8 cellular contexts compared by ENCODE assay signal in the genomic region with DNA sequence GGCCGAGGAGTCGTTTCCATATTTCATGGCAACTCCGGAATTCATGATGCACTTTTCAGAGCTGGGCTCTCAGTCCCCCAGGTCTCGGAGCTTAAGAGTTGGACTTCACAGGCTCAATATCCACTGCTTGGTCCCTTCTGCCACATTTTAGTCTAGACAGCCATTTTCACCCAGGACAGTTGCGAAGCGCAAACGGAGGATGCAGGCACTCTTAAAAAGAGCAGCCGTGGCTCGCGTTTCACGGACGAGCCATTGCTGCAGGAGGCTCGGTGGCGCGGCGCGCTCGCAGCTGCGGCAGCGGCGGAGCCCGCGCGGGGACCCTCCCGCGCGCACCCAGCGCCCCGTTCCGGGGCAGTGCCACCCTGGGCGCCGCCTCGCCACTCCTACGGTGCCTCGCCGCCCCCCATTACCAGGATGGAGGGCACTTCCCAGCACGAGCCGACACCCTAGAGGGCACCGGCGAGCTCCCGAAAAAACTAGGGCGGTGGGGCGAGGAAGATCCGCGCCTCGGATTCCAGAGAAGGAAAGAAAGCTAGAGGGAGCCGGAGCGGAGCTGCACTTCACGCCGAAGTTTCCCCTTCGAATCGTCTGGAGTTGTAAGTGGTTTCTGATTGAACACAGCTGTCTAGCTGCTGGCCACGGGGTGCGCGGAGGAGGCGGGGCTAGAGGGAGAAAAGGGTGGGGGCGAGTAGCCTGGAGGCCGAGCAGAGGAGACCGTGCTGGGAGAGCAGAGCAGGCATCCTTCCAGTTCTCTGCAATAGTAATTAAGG.
DNase-seq lines count a peak whose midpoint lies in the region; ATAC-seq lines count a peak whose summit lies in the region.

No MANE protein-coding gene starts in this region.

- no peaks in the 10 kb centered on the region for H3K27me3 ChIP-seq in ACC112 (ENCODE audit: insufficient read depth, low read length)

- peak overlapping the region; percentile 92 for H3K4me3 ChIP-seq in ACC112 (ENCODE audit: low read depth, low read length)

- DNase-seq in NCI-H82 treated with DMSO at 0.1 percent for 48 hours (lab: John Stamatoyannopoulos, UW; ENCODE audit: unreplicated experiment) (peak; percentile 64), epidermal melanocyte (ENCODE audit: insufficient read length, low spot score) (peak; percentile 87), middle frontal gyrus (ENCODE audit: extremely low spot score, low spot score) (peak; percentile 44)
- DNase-seq in activated CD8-positive, alpha-beta memory T cell treated with anti-CD3 and anti-CD28 coated beads, Interleukin-2, amount 50 U/mL, for 48 hours = peak; percentile 83
- peak; percentile 64 to 66 for DNase-seq in stimulated activated CD8-positive, alpha-beta memory T cell treated with anti-CD3 and anti-CD28 coated beads, Interleukin-15, amount 100 ng/mL, for 48 hours (ENCODE audit: low read depth in 2 of 2)

- H3K36me3 ChIP-seq in ACC112 (ENCODE audit: insufficient read depth, low read length) = no peaks in the 10 kb centered on the region

- H3K79me2 ChIP-seq in ACC112 (ENCODE audit: control insufficient read depth, insufficient read depth, low read length, unreplicated experiment) = peaks cover 14% of the 10 kb centered on the region

- H3K4me1 ChIP-seq in ACC112 (ENCODE audit: control insufficient read depth, insufficient read depth, low read length, unreplicated experiment) = peaks cover 6% of the 10 kb centered on the region

- ATAC-seq in GM18870 (IDR thresholded peaks at IDR 0.05; ENCODE audit: unreplicated experiment) (peak; percentile 93), HG03097 (IDR thresholded peaks at IDR 0.05; ENCODE audit: low FRiP score, unreplicated experiment) (peak; percentile 87)

- H3K27ac ChIP-seq in ACC112 (ENCODE audit: low read depth, low read length) = peak overlapping the region; percentile 58; the same call in 1 of the 2 replicates

- peak overlapping the region; percentile 74 for H2AFZ ChIP-seq in ACC112 (ENCODE audit: low read length, unreplicated experiment)

Comparison
In these comparisons a context has a peak if more than half of its experiments do, and no peak if none do; other contexts are left out.
1. Peak in every context shown above with its lines: DNase-seq, ATAC-seq, H3K4me3 ChIP-seq and H3K27ac ChIP-seq.